10 cellular contexts compared by ENCODE assay signal in genomic region chr17:40564883-40565744, GRCh38. TPM values are rescaled to one million over a fixed set of nuclear protein-coding genes. Genes with fewer than 3 reads are reported as not detected.
DNase-seq lines count a peak whose midpoint lies in the region; ATAC-seq and TF ChIP-seq lines count a peak whose summit lies in the region.
"Had no signal": no experiment of that assay in that cellular context is flagged by ENCODE, and none has a peak within 500 bp of the region (broad histone marks: within the 10 kb centered on the region; RNA-seq: fewer than 3 reads in every experiment).

Gene CCR7, minus strand, starts transcription at chr17:40565472. Its CDS starts 63 bp downstream, at chr17:40565409.

- TF ChIP-seq CTCF in GM13977 (IDR thresholded peaks at IDR 0.05; ENCODE audit: extremely low read depth, insufficient read depth, missing control alignments) = no peak
- TF ChIP-seq CTCF in activated B cell treated with CpG ODN at 0.5 μM for 24 hours (IDR thresholded peaks at IDR 0.05) = no peak

- H3K4me1 Mint-ChIP-seq in activated B cell treated with CpG ODN at 0.5 μM for 24 hours = peaks cover 74% of the 10 kb centered on the region
- H3K4me1 Mint-ChIP-seq in activated naive CD8-positive, alpha-beta T cell treated with anti-CD3 and anti-CD28 coated beads for 36 hours = peaks cover 44% of the 10 kb centered on the region

- CTCF ChIA-PET in activated B cell treated with CpG ODN at 0.5 μM for 24 hours (lab: Charles Lee) = interaction anchor here (1.1 to 16.7 kb wide), 4 partner anchors 8 to 51 kb away, joined by 3 to 426 read pairs (median 8); no protein-coding TSS in a partner anchor

- ATAC-seq in activated B cell treated with CpG ODN at 0.5 μM for 24 hours (ENCODE audit: low read depth) (peak; percentile 66), GM21423 (IDR thresholded peaks at IDR 0.05; ENCODE audit: unreplicated experiment) (no peak), Right ventricle myocardium superior (ENCODE audit: poor library complexity) (no peak)

- no peaks in the 10 kb centered on the region for H3K27me3 Mint-ChIP-seq in activated B cell treated with CpG ODN at 0.5 μM for 24 hours
- H3K27me3 Mint-ChIP-seq in activated naive CD8-positive, alpha-beta T cell treated with anti-CD3 and anti-CD28 coated beads for 36 hours = no peaks in the 10 kb centered on the region

- intact Hi-C loops in activated B cell treated with CpG ODN at 0.5 μM for 24 hours (cut with micrococcal nuclease) = loop anchor here (1.0 to 5.0 kb wide), 5 partner anchors 12 to 252 kb away; no protein-coding TSS in a partner anchor
- intact Hi-C loops in Right ventricle myocardium superior (cut with DNase I) = no loop called here

- POLR2A ChIA-PET in activated B cell treated with CpG ODN at 0.5 μM for 24 hours (lab: Charles Lee) = interaction anchor here (0.6 to 40.7 kb wide), 24 partner anchors 5 to 1220 kb away, joined by 3 to 1885 read pairs (median 10); partner anchors contain the start of genes CCR7, IGFBP4, SMARCE1 and WIPF2

- peak within 1 kb of the TSS; percentile 89 for H3K4me3 Mint-ChIP-seq in activated B cell treated with CpG ODN at 0.5 μM for 24 hours
- H3K4me3 Mint-ChIP-seq in activated naive CD8-positive, alpha-beta T cell treated with anti-CD3 and anti-CD28 coated beads for 36 hours = peak within 1 kb of the TSS; percentile 99

- peaks cover 52% of the 10 kb centered on the region for H3K36me3 Mint-ChIP-seq in activated B cell treated with CpG ODN at 0.5 μM for 24 hours (ENCODE audit: low read depth)
- H3K36me3 Mint-ChIP-seq in activated naive CD8-positive, alpha-beta T cell treated with anti-CD3 and anti-CD28 coated beads for 36 hours = peaks cover 64% of the 10 kb centered on the region

- H3K9me3 Mint-ChIP-seq in activated B cell treated with CpG ODN at 0.5 μM for 24 hours = no peaks in the 10 kb centered on the region
- peaks cover 8% of the 10 kb centered on the region for H3K9me3 Mint-ChIP-seq in activated naive CD8-positive, alpha-beta T cell treated with anti-CD3 and anti-CD28 coated beads for 36 hours

- DNase-seq in GM13977 (ENCODE audit: low spot score) = peak; percentile 48
- peak; percentile 78 for DNase-seq in activated B cell treated with CpG ODN at 0.5 μM for 24 hours
- DNase-seq in activated naive CD8-positive, alpha-beta T cell treated with anti-CD3 and anti-CD28 coated beads for 36 hours = peak; percentile 86
- DNase-seq in stimulated activated CD4-positive, alpha-beta T cell treated with anti-CD3 and anti-CD28 coated beads, TNF-alpha, amount 100 ng/mL, for 24 hours (ENCODE audit: low read depth in 3 of 3) = peak in 2 of 3 experiments; percentile 61 to 80
- no peak for DNase-seq in NCI-H82 (lab: John Stamatoyannopoulos, UW)
- no peak for DNase-seq in NCI-H1048 (lab: John Stamatoyannopoulos, UW)
- DNase-seq in Right ventricle myocardium superior = no peak
- DNase-seq: dermis blood vessel endothelial cell had no signal

- in situ Hi-C loops in GM13977 (cut with MboI; ENCODE audit: low pct_unique_long_range_greater_than_20kb, low sequenced_read_pairs, unreplicated experiment) = loop anchor here (10.0 kb wide), 1 partner anchor 50 kb away; no protein-coding TSS in a partner anchor

- peak within 1 kb of the TSS; percentile 99 for H3K27ac Mint-ChIP-seq in activated B cell treated with CpG ODN at 0.5 μM for 24 hours
- H3K27ac Mint-ChIP-seq in activated naive CD8-positive, alpha-beta T cell treated with anti-CD3 and anti-CD28 coated beads for 36 hours = peak within 1 kb of the TSS; percentile 100

RNA-seq across cellular contexts. Expression of gene CCR7, which starts in this region (rescaled TPM):
- total RNA-seq in activated B cell treated with CpG ODN at 0.5 μM for 24 hours = 572 and 573 TPM in 2 replicates
- 100 to 1,000 TPM; 260 to 274 TPM for total RNA-seq in activated naive CD8-positive, alpha-beta T cell treated with anti-CD3 and anti-CD28 coated beads for 36 hours
- total RNA-seq in Right ventricle myocardium superior = not detected
- total RNA-seq: M059J had no signal

Comparison
In these comparisons a context has a peak if more than half of its experiments do, and no peak if none do; other contexts are left out.
1. RNA of gene CCR7 (total RNA-seq): 572 to 573 TPM in activated B cell treated with CpG ODN at 0.5 μM for 24 hours and 260 to 274 TPM in activated naive CD8-positive, alpha-beta T cell treated with anti-CD3 and anti-CD28 coated beads for 36 hours; not detected in Right ventricle myocardium superior (single experiment); every median in the first group is over 100 times any median in the second.
2. DNase-seq: peak in GM13977 (single experiment), activated B cell treated with CpG ODN at 0.5 μM for 24 hours (single experiment), activated naive CD8-positive, alpha-beta T cell treated with anti-CD3 and anti-CD28 coated beads for 36 hours (single experiment) and stimulated activated CD4-positive, alpha-beta T cell treated with anti-CD3 and anti-CD28 coated beads, TNF-alpha, amount 100 ng/mL, for 24 hours (2 of 3); none in NCI-H82 (single experiment), NCI-H1048 (single experiment) and Right ventricle myocardium superior (single experiment).